6 cellular contexts compared by ENCODE assay signal in genomic region chr14:97031530-97031929, GRCh38.
"Had no signal": no experiment of that assay in that cellular context is flagged by ENCODE, and none has a peak within 500 bp of the region (broad histone marks: within the 10 kb centered on the region; RNA-seq: fewer than 3 reads in every experiment).

No MANE protein-coding gene starts in this region.

- H3K4me3 Mint-ChIP-seq: H9, HFFc6 had no signal

- ATAC-seq: GM23338, HepG2 had no signal

- H3K36me3 Mint-ChIP-seq: IgD-negative memory B cell had no signal

- H3K27ac Mint-ChIP-seq: GM23338, H9, HFFc6, IgD-negative memory B cell had no signal

- DNase-seq: H9, HCEC 1CT, HFFc6 had no signal
